9 cellular contexts compared by ENCODE assay signal in the genomic region with DNA sequence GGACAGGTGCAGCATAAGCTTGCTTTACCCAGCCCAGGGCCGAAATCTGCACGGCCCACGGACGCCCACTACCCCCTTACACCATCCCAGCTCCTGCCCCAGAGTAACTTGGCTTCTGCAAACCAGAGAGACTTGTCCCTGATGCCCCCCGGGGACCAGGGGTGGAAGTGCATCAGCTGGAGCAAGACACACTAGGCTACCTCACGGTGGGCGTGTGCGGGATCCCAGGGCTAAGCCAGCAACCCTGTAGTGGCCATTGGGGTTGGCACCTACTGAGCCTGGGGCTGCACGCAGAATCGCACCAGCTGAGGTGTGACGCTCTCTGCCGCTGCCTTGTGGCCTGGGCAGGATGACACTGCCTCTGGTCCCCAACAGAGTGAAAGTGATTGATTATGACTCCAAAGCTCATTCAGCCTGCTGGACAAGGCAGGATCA. TPM values are rescaled to one million over a fixed set of nuclear protein-coding genes. Genes with fewer than 3 reads are reported as not detected.
DNase-seq lines count a peak whose midpoint lies in the region; ATAC-seq and TF ChIP-seq lines count a peak whose summit lies in the region.
"Had no signal": no experiment of that assay in that cellular context is flagged by ENCODE, and none has a peak within 500 bp of the region (broad histone marks: within the 10 kb centered on the region; RNA-seq: fewer than 3 reads in every experiment).

No MANE protein-coding gene starts in this region.

- TF ChIP-seq POLR2A in tibial nerve (IDR thresholded peaks at IDR 0.05), result no peak

- no peak overlapping the region for H2AFZ ChIP-seq in SK-N-SH (ENCODE audit: low read depth)

- no peaks in the 10 kb centered on the region for H3K9me2 ChIP-seq in SK-N-SH

- H3K4me3 ChIP-seq in SK-N-SH (ENCODE audit: low read depth in 2 of 2, low read length in 1 of 2) (no peak overlapping the region), choroid plexus epithelial cell (ENCODE audit: low read depth, low read length) (no peak overlapping the region), tibial nerve (no peak overlapping the region)

- no peak overlapping the region for H3K27ac Mint-ChIP-seq in osteocyte (ENCODE audit: unreplicated experiment)
- H3K27ac Mint-ChIP-seq: nephron had no signal

- H4K20me1 ChIP-seq in SK-N-SH (ENCODE audit: insufficient read depth), result no peaks in the 10 kb centered on the region

- no peaks in the 10 kb centered on the region for H3K9me3 Mint-ChIP-seq in osteocyte (ENCODE audit: unreplicated experiment)
- H3K9me3 Mint-ChIP-seq: nephron had no signal

- POLR2A ChIA-PET in SK-N-SH (lab: Yijun Ruan, JAX), result no interaction called here

- ATAC-seq in activated CD4-positive, CD25-positive, alpha-beta regulatory T cell treated with anti-CD3 and anti-CD28 coated beads, Interleukin-2, amount 50 U/mL, for 24 hours, result peak; percentile 24 to 48
- no peak for ATAC-seq in GM18907 (IDR thresholded peaks at IDR 0.05; ENCODE audit: unreplicated experiment)

- peaks cover 4% of the 10 kb centered on the region for H3F3A ChIP-seq in SK-N-SH (replicated peaks; ENCODE audit: insufficient read depth)

- H3K9ac ChIP-seq in SK-N-SH, result no peak overlapping the region

- H3K27ac ChIP-seq in SK-N-SH (ENCODE audit: low read depth in 2 of 2, low read length in 1 of 2), result no peak overlapping the region
- no peak overlapping the region for H3K27ac ChIP-seq in tibial nerve

- H3K4me2 ChIP-seq in SK-N-SH, result no peak overlapping the region

- H3K27me3 ChIP-seq in SK-N-SH (ENCODE audit: insufficient read depth) (no peaks in the 10 kb centered on the region), tibial nerve (no peaks in the 10 kb centered on the region)

- no peak for DNase-seq in activated CD4-positive, CD25-positive, alpha-beta regulatory T cell treated with anti-CD3 and anti-CD28 coated beads, Interleukin-2, amount 50 U/mL, for 72 hours
- DNase-seq in SK-N-SH, result peak; percentile 53
- DNase-seq in choroid plexus epithelial cell (ENCODE audit: low read depth), result peak; percentile 33
- no peak for DNase-seq in osteocyte (ENCODE audit: extremely low spot score, unreplicated experiment)
- no peak for DNase-seq in epidermal melanocyte (ENCODE audit: insufficient read length, low spot score)
- no peak for DNase-seq in tibial nerve (ENCODE audit: low spot score in 2 of 2)

- WGBS in SK-N-SH (ENCODE audit: low lambda C conversion rate), result 100% methylated on average over 6 of the region's 12 CpGs
- 52 to 55% methylated on average over 10 of the region's 12 CpGs for WGBS in tibial nerve, 2 donors

- H3K9me3 ChIP-seq in SK-N-SH (no peaks in the 10 kb centered on the region), tibial nerve (no peaks in the 10 kb centered on the region)

- H3K36me3 ChIP-seq in SK-N-SH (replicated peaks in 1 of 2; ENCODE audit: control insufficient read depth in 1 of 2, insufficient read depth in 2 of 2, low read length in 1 of 2) (no peaks in the 10 kb centered on the region), tibial nerve (peaks cover 0 to 3% (median 0%) of the 10 kb centered on the region in 3 donors)

- no peak for TF ChIP-seq RAD21 in SK-N-SH (IDR thresholded peaks at IDR 0.05; ENCODE audit: low read length)

- H3K27me3 Mint-ChIP-seq in osteocyte (ENCODE audit: unreplicated experiment), result no peaks in the 10 kb centered on the region

- TF ChIP-seq CTCF in SK-N-SH (IDR thresholded peaks at IDR 0.05) (no peak; the same call in 1 of the 2 replicates), choroid plexus epithelial cell (conservative IDR thresholded peaks at IDR 0.05; ENCODE audit: low read depth, low read length) (peak; percentile 43), osteocyte (IDR thresholded peaks at IDR 0.05) (peak; percentile 25), tibial nerve (IDR thresholded peaks at IDR 0.05) (no peak)

- TF ChIP-seq EP300 in SK-N-SH (IDR thresholded peaks at IDR 0.05; ENCODE audit: borderline replicate concordance in 1 of 2, low read depth in 1 of 2, low read length in 1 of 2), result no peak
- no peak for TF ChIP-seq EP300 in tibial nerve (IDR thresholded peaks at IDR 0.05)

- CTCF ChIA-PET in SK-N-SH (lab: Yijun Ruan, JAX), result interaction anchor here (0.9 to 1.1 kb wide), 2 partner anchors 14 to 476 kb away, joined by 3 to 4 read pairs; no protein-coding TSS in a partner anchor

- H3K4me3 Mint-ChIP-seq in osteocyte (ENCODE audit: unreplicated experiment), result no peak overlapping the region
- H3K4me3 Mint-ChIP-seq: nephron had no signal

- peaks cover 19% of the 10 kb centered on the region for H3K4me1 Mint-ChIP-seq in osteocyte (ENCODE audit: unreplicated experiment)

- H3K36me3 Mint-ChIP-seq in osteocyte (ENCODE audit: unreplicated experiment), result peaks cover 2% of the 10 kb centered on the region

- peaks cover 14% of the 10 kb centered on the region; the same call in 1 of the 2 replicates for H3K79me2 ChIP-seq in SK-N-SH (ENCODE audit: insufficient read depth)

- H3K4me1 ChIP-seq in SK-N-SH (ENCODE audit: control insufficient read depth in 1 of 2, insufficient read depth in 2 of 2, low read depth in 1 of 2, low read length in 1 of 2) (peaks cover 7 to 17% of the 10 kb centered on the region in 2 experiments; a peak in 2 of 4 replicates), tibial nerve (peaks cover 0 to 35% (median 10%) of the 10 kb centered on the region in 4 donors)

TF ChIP-seq in SK-N-SH, 30 proteins besides CTCF, POLR2A, EP300 and RAD21:
- TF ChIP-seq CHD2 (IDR thresholded peaks at IDR 0.05; ENCODE audit: low read length, partially characterized antibody), result no peak
- TF ChIP-seq TAF1 (IDR thresholded peaks at IDR 0.05; ENCODE audit: borderline replicate concordance, low read depth, low read length), result no peak
- no peak for TF ChIP-seq POLR2AphosphoS5 (IDR thresholded peaks at IDR 0.05; ENCODE audit: low read depth, low read length)
- TF ChIP-seq EZH2phosphoT487 (IDR thresholded peaks at IDR 0.05; ENCODE audit: borderline replicate concordance, low read depth), result no peak
- TF ChIP-seq FOXJ3 (CRISPR knock-in tag; IDR thresholded peaks at IDR 0.05), result no peak
- TF ChIP-seq MAX (IDR thresholded peaks at IDR 0.05; ENCODE audit: low read depth), result no peak
- TF ChIP-seq NFIC (IDR thresholded peaks at IDR 0.05; ENCODE audit: borderline replicate concordance), result no peak
- no peak for TF ChIP-seq SMC3 (IDR thresholded peaks at IDR 0.05; ENCODE audit: low read depth, low read length)
- TF ChIP-seq MXI1 (IDR thresholded peaks at IDR 0.05; ENCODE audit: low read depth, low read length), result no peak
- no peak for TF ChIP-seq ZBTB33 (IDR thresholded peaks at IDR 0.05; ENCODE audit: borderline replicate concordance, low read depth)
- no peak for TF ChIP-seq YY1 (IDR thresholded peaks at IDR 0.05; ENCODE audit: low read depth)
- no peak for TF ChIP-seq RCOR1 (IDR thresholded peaks at IDR 0.05; ENCODE audit: low read length)
- no peak for TF ChIP-seq FOXM1 (IDR thresholded peaks at IDR 0.05; ENCODE audit: low read depth)
- TF ChIP-seq MEF2A (IDR thresholded peaks at IDR 0.05; ENCODE audit: borderline replicate concordance, low read depth), result no peak
- no peak for TF ChIP-seq GABPA (IDR thresholded peaks at IDR 0.05; ENCODE audit: low read depth)
- no peak for TF ChIP-seq SIN3A (IDR thresholded peaks at IDR 0.05; ENCODE audit: borderline replicate concordance, low read depth, low read length)
- no peak for TF ChIP-seq GATA2 (CRISPR knock-in tag; IDR thresholded peaks at IDR 0.05)

RNA-seq across cellular contexts. Expression of gene ZNF79, which starts 6.1 kb away (rescaled TPM):
- polyA plus RNA-seq in SK-N-SH (2012; rRNA removed), result 4.6 and 5.9 TPM in 2 replicates
- polyA plus RNA-seq in SK-N-SH (2012; cell fraction: cytosol; rRNA removed), result 2.3 and 3.5 TPM in 2 replicates
- polyA plus RNA-seq in SK-N-SH (2012; cell fraction: nucleus; rRNA removed), result 15.7 and 16.9 TPM in 2 replicates
- total RNA-seq in osteocyte (9.0 and 11.5 TPM in 2 replicates), tibial nerve (10 to 100 TPM; 11.6 to 18.0 (median 13.0) TPM)

RNA-seq across cellular contexts. Expression of gene SLC2A8, which starts 21.1 kb away (rescaled TPM):
- polyA plus RNA-seq in SK-N-SH (2012; rRNA removed), result 15.1 and 18.7 TPM in 2 replicates
- polyA plus RNA-seq in SK-N-SH (2012; cell fraction: cytosol; rRNA removed), result 5.2 and 9.6 TPM in 2 replicates
- polyA plus RNA-seq in SK-N-SH (2012; cell fraction: nucleus; rRNA removed), result 37.0 and 37.3 TPM in 2 replicates
- total RNA-seq in osteocyte (18.2 and 18.7 TPM in 2 replicates), tibial nerve (10 to 100 TPM; 30.4 to 46.2 (median 31.7) TPM)

RNA-seq across cellular contexts. Expression of gene RPL12, which starts 33.2 kb away (rescaled TPM):
- polyA plus RNA-seq in SK-N-SH (2012; rRNA removed), result 3,270 and 3,754 TPM in 2 replicates
- 3,350 and 3,639 TPM in 2 replicates for polyA plus RNA-seq in SK-N-SH (2012; cell fraction: cytosol; rRNA removed)
- polyA plus RNA-seq in SK-N-SH (2012; cell fraction: nucleus; rRNA removed), result 595 and 635 TPM in 2 replicates
- 1,078 and 1,108 TPM in 2 replicates for total RNA-seq in osteocyte
- total RNA-seq in tibial nerve, result 1,000 to 10,000 TPM; 2,005 to 2,223 (median 2,119) TPM

RNA-seq across cellular contexts. Expression of gene LRSAM1, which starts 33.3 kb away (rescaled TPM):
- 5.5 and 8.0 TPM in 2 replicates for polyA plus RNA-seq in SK-N-SH (2012; rRNA removed)
- polyA plus RNA-seq in SK-N-SH (2012; cell fraction: cytosol; rRNA removed), result 5.1 and 7.8 TPM in 2 replicates
- polyA plus RNA-seq in SK-N-SH (2012; cell fraction: nucleus; rRNA removed), result 35.0 and 51.3 TPM in 2 replicates
- 23.5 and 26.0 TPM in 2 replicates for total RNA-seq in osteocyte
- 10 to 100 TPM; 18.8 to 44.1 (median 28.3) TPM for total RNA-seq in tibial nerve

Comparison
In these comparisons a context has a peak if more than half of its experiments do, and no peak if none do; other contexts are left out.
1. DNase-seq: peak in SK-N-SH (single experiment) and choroid plexus epithelial cell (single experiment); none in activated CD4-positive, CD25-positive, alpha-beta regulatory T cell treated with anti-CD3 and anti-CD28 coated beads, Interleukin-2, amount 50 U/mL, for 72 hours (single experiment), osteocyte (single experiment), epidermal melanocyte (single experiment) and tibial nerve (0 of 2).
2. CTCF ChIP-seq: peak in choroid plexus epithelial cell (single experiment) and osteocyte (single experiment); none in SK-N-SH (single experiment) and tibial nerve (0 of 5).